ENCODE assay signal across 21 cellular contexts in the genomic region with DNA sequence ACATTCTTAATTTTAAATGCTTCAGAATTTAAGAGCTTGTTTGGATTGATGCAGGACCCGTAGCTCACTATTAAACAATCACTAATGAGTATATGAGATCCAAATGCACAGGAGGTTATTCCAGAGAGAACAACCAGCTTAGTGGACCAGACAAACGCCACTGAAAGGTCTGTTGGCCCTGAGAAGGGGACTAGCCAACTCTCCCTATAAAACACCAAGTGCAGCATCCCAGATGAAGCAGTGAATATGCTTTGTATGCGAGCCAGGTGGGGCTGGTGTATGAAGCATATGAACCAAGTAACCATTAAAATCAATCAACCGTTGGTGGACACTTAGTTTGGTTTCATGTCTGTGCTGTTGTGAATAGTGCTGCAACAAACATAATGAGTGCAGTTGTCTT. TPM values are rescaled to one million over a fixed set of nuclear protein-coding genes. Genes with fewer than 3 reads are reported as not detected.
"Had no signal": no experiment of that assay in that cellular context is flagged by ENCODE, and none has a peak within 500 bp of the region (broad histone marks: within the 10 kb centered on the region; RNA-seq: fewer than 3 reads in every experiment).

No MANE protein-coding gene starts in this region.

- H3K4me3 Mint-ChIP-seq: activated CD4-positive, alpha-beta memory T cell treated with anti-CD3 and anti-CD28 coated beads for 36 hours; activated naive CD8-positive, alpha-beta T cell treated with anti-CD3 and anti-CD28 coated beads, Interleukin-2, amount 50 U/mL, for 24 hours; T-helper 1 cell treated with Interleukin-12 subunit alpha and Interleukin-12 subunit beta and Interleukin-4 antibody, amounts not matched to agents 30 μg/mL and 1 μg/mL, for 36 hours had no signal

- H3K4me1 ChIP-seq: foreskin keratinocyte, pancreas, psoas muscle, right atrium auricular region, stomach, suprapubic skin, transverse colon had no signal

- H3K9me3 ChIP-seq: neutrophil, pancreas, psoas muscle, suprapubic skin, transverse colon had no signal

- H3K36me3 Mint-ChIP-seq: activated CD4-positive, alpha-beta memory T cell treated with anti-CD3 and anti-CD28 coated beads for 36 hours; natural killer cell treated with Interleukin-12 subunit alpha and Interleukin-12 subunit beta and Interleukin-15 and Interleukin-18, amount 100 ng/mL, for 72 hours had no signal

- H3K9me3 Mint-ChIP-seq: activated CD4-positive, alpha-beta memory T cell treated with anti-CD3 and anti-CD28 coated beads for 36 hours; activated naive CD8-positive, alpha-beta T cell treated with anti-CD3 and anti-CD28 coated beads, Interleukin-2, amount 50 U/mL, for 24 hours; natural killer cell treated with Interleukin-12 subunit alpha and Interleukin-12 subunit beta and Interleukin-15 and Interleukin-18, amount 100 ng/mL, for 72 hours; T-helper 1 cell treated with Interleukin-12 subunit alpha and Interleukin-12 subunit beta and Interleukin-4 antibody, amounts not matched to agents 30 μg/mL and 1 μg/mL, for 36 hours had no signal

- DNase-seq: activated CD4-positive, alpha-beta memory T cell treated with anti-CD3 and anti-CD28 coated beads for 36 hours; activated CD4-positive, alpha-beta T cell treated with anti-CD3 and anti-CD28 coated beads for 48 hours; activated effector memory CD4-positive, alpha-beta T cell treated with anti-CD3 and anti-CD28 coated beads, Interleukin-2, amount 50 U/mL, for 16 hours; activated naive CD4-positive, alpha-beta T cell treated with anti-CD3 and anti-CD28 coated beads, Interleukin-2, amount 50 U/mL, for 16 hours; activated naive CD8-positive, alpha-beta T cell treated with anti-CD3 and anti-CD28 coated beads, Interleukin-2, amount 50 U/mL, for 24 hours; activated T-cell treated with anti-CD3 and anti-CD28 coated beads, Interleukin-2, amount 50 U/mL, for 48 hours; foreskin keratinocyte; pancreas; psoas muscle; stimulated activated CD4-positive, alpha-beta T cell treated with anti-CD3 and anti-CD28 coated beads, Interleukin-4, amount 100 ng/mL, for 24 hours; stomach; transverse colon had no signal

- ATAC-seq: activated naive CD8-positive, alpha-beta T cell treated with anti-CD3 and anti-CD28 coated beads, Interleukin-2, amount 50 U/mL, for 24 hours; foreskin keratinocyte; left lobe of liver; natural killer cell treated with Interleukin-12 subunit alpha and Interleukin-12 subunit beta and Interleukin-15 and Interleukin-18, amount 100 ng/mL, for 72 hours; pancreas; psoas muscle had no signal

- H3K4me3 ChIP-seq: lung, pancreas, psoas muscle, right atrium auricular region, stomach, suprapubic skin, transverse colon had no signal

- H3K27me3 Mint-ChIP-seq: natural killer cell treated with Interleukin-12 subunit alpha and Interleukin-12 subunit beta and Interleukin-15 and Interleukin-18, amount 100 ng/mL, for 72 hours had no signal

- H3K27ac Mint-ChIP-seq: activated CD4-positive, alpha-beta memory T cell treated with anti-CD3 and anti-CD28 coated beads for 36 hours; activated naive CD8-positive, alpha-beta T cell treated with anti-CD3 and anti-CD28 coated beads, Interleukin-2, amount 50 U/mL, for 24 hours; T-helper 1 cell treated with Interleukin-12 subunit alpha and Interleukin-12 subunit beta and Interleukin-4 antibody, amounts not matched to agents 30 μg/mL and 1 μg/mL, for 36 hours had no signal

- H3K27ac ChIP-seq: foreskin keratinocyte, neutrophil, pancreas, psoas muscle, right atrium auricular region, stomach, suprapubic skin, transverse colon had no signal

- H3K36me3 ChIP-seq: neutrophil, pancreas, right atrium auricular region, stomach, suprapubic skin, transverse colon had no signal

- H3K27me3 ChIP-seq: foreskin keratinocyte, right atrium auricular region, suprapubic skin, transverse colon had no signal

- FAIRE-seq: endometrium, pancreas, urothelium cell line had no signal

RNA-seq across cellular contexts. Expression of a gene that starts 9.8 kb away (rescaled TPM):
- polyA plus RNA-seq: foreskin keratinocyte had no signal

RNA-seq across cellular contexts. Expression of a gene that starts 27.0 kb away (rescaled TPM):
- polyA plus RNA-seq: foreskin keratinocyte had no signal

RNA-seq across cellular contexts. Expression of a gene that starts 42.3 kb away (rescaled TPM):
- polyA plus RNA-seq: foreskin keratinocyte had no signal

RNA-seq across cellular contexts. Expression of a gene that starts 46.9 kb away (rescaled TPM):
- polyA plus RNA-seq: foreskin keratinocyte had no signal
